Comparison of ENCODE assay signal across 10 cellular contexts in genomic region chr1:34918609-34919561, GRCh38.
DNase-seq lines count a peak whose midpoint lies in the region; ATAC-seq and TF ChIP-seq lines count a peak whose summit lies in the region.
"Had no signal": no experiment of that assay in that cellular context is flagged by ENCODE, and none has a peak within 500 bp of the region (broad histone marks: within the 10 kb centered on the region; RNA-seq: fewer than 3 reads in every experiment).

No MANE protein-coding gene starts in this region.

- H3K9me3 ChIP-seq in OCI-LY3 (ENCODE audit: insufficient read depth, low read length): no peaks in the 10 kb centered on the region
- H3K9me3 ChIP-seq: vagina had no signal

- peak; percentile 20; the same call in 1 of the 2 replicates for TF ChIP-seq CTCF in OCI-LY3 (IDR thresholded peaks at IDR 0.05; ENCODE audit: low read depth, low read length)

- ATAC-seq in GM18517 (IDR thresholded peaks at IDR 0.05; ENCODE audit: unreplicated experiment) (no peak), HG02973 (IDR thresholded peaks at IDR 0.05; ENCODE audit: unreplicated experiment) (no peak)

- H3K36me3 ChIP-seq in OCI-LY3 (replicated peaks; ENCODE audit: low read depth, low read length): no peaks in the 10 kb centered on the region
- H3K36me3 ChIP-seq: vagina had no signal

- DNase-seq in stimulated activated CD4-positive, alpha-beta T cell treated with anti-CD3 and anti-CD28 coated beads, Interleukin-15, amount 100 ng/mL, for 24 hours: peak; percentile 16
- DNase-seq in stimulated activated CD4-positive, alpha-beta T cell treated with anti-CD3 and anti-CD28 coated beads, Interleukin-2, amount 100 ng/mL, for 48 hours: no peak
- DNase-seq in iris pigment epithelial cell (ENCODE audit: low read depth) (peak; percentile 14), DMS153 treated with DMSO at 0.1 percent for 48 hours (lab: John Stamatoyannopoulos, UW; ENCODE audit: unreplicated experiment) (no peak), HuH-7 (ENCODE audit: low spot score) (no peak)
- DNase-seq: stimulated activated CD4-positive, alpha-beta T cell treated with anti-CD3 and anti-CD28 coated beads, Interleukin-12 subunit alpha, Interleukin-12 subunit beta, amount 100 ng/mL, for 4 hours had no signal

- peak overlapping the region; percentile 34; the same call in 1 of the 2 replicates for H3K4me3 ChIP-seq in OCI-LY3 (ENCODE audit: low read length)
- H3K4me3 ChIP-seq: vagina had no signal

- H3K27ac ChIP-seq in OCI-LY3 (ENCODE audit: low read length): peak overlapping the region; percentile 11; the same call in 1 of the 2 replicates
- H3K27ac ChIP-seq: vagina had no signal

- peaks cover 26% of the 10 kb centered on the region for H3K4me1 ChIP-seq in OCI-LY3 (ENCODE audit: low read length)
- H3K4me1 ChIP-seq: vagina had no signal

- no peak overlapping the region for H2AFZ ChIP-seq in OCI-LY3 (ENCODE audit: low read depth, low read length)

- no peaks in the 10 kb centered on the region for H3K79me2 ChIP-seq in OCI-LY3 (ENCODE audit: low read length)

- no peaks in the 10 kb centered on the region for H3K27me3 ChIP-seq in OCI-LY3 (ENCODE audit: low read depth, low read length)
- H3K27me3 ChIP-seq: vagina had no signal

- H3K9ac ChIP-seq in OCI-LY3 (ENCODE audit: low read length): no peak overlapping the region

- H3K4me2 ChIP-seq in OCI-LY3 (ENCODE audit: low read length): peak overlapping the region; percentile 64

- H4K20me1 ChIP-seq in OCI-LY3 (ENCODE audit: insufficient read depth, low read length): no peaks in the 10 kb centered on the region

Comparison
In these comparisons a context has a peak if more than half of its experiments do, and no peak if none do; other contexts are left out.
1. DNase-seq: peak in stimulated activated CD4-positive, alpha-beta T cell treated with anti-CD3 and anti-CD28 coated beads, Interleukin-15, amount 100 ng/mL, for 24 hours (single experiment) and iris pigment epithelial cell (single experiment); none in stimulated activated CD4-positive, alpha-beta T cell treated with anti-CD3 and anti-CD28 coated beads, Interleukin-2, amount 100 ng/mL, for 48 hours (0 of 2), DMS153 treated with DMSO at 0.1 percent for 48 hours (single experiment) and HuH-7 (single experiment).